8 cellular contexts compared by ENCODE assay signal in genomic region chr10:22086730-22087364, GRCh38.
DNase-seq lines count a peak whose midpoint lies in the region; ATAC-seq, FAIRE-seq and TF ChIP-seq lines count a peak whose summit lies in the region.

No MANE protein-coding gene starts in this region.

- H3K4me3 ChIP-seq in A549, result no peak overlapping the region; the same call in 2 of the 3 replicates
- no peak overlapping the region for H3K4me3 ChIP-seq in transverse colon

- 8% methylated on average over 5 of the region's 5 CpGs for WGBS in A549 (ENCODE audit: missing lambda C conversion rate)
- 47 to 49% methylated on average over 3 to 5 of the region's 5 CpGs for WGBS in transverse colon (ENCODE audit: low coverage in 1 of 2), 2 donors

- H3K27me3 ChIP-seq in transverse colon, result no peaks in the 10 kb centered on the region

- intact Hi-C loops in transverse colon (cut with DNase I; ENCODE audit: low total_unique reads), result no loop called here

- TF ChIP-seq CTCF in A549 (IDR thresholded peaks at IDR 0.05) (no peak), transverse colon (IDR thresholded peaks at IDR 0.05) (no peak)

- no peak for TF ChIP-seq RAD21 in A549 (conservative IDR thresholded peaks at IDR 0.05 in 1 of 2, IDR thresholded peaks at IDR 0.05 in 1 of 2)

- peaks cover 18% of the 10 kb centered on the region for H3K4me1 ChIP-seq in A549
- H3K4me1 ChIP-seq in transverse colon, result peaks cover 0 to 10% (median 3%) of the 10 kb centered on the region in 4 donors

- H3K9me3 ChIP-seq in A549, result no peaks in the 10 kb centered on the region; the same call in 2 of the 3 replicates
- no peaks in the 10 kb centered on the region for H3K9me3 ChIP-seq in transverse colon

- TF ChIP-seq EP300 in A549 (IDR thresholded peaks at IDR 0.05) (no peak), transverse colon (IDR thresholded peaks at IDR 0.05; ENCODE audit: low read depth) (no peak)

- POLR2A ChIA-PET in A549 (lab: Yijun Ruan, JAX), result interaction anchor here (1.0 kb wide), 1 partner anchor 142 kb away, joined by 3 read pairs; no protein-coding TSS in a partner anchor

- in situ Hi-C loops in transverse colon (cut with MboI; ENCODE audit: low pct_ligation_motif_present in 1 of 4, low pct_unique_long_range_greater_than_20kb in 1 of 4, low sequenced_read_pairs in 3 of 4), result no loop called here

- CTCF ChIA-PET in A549 (lab: Yijun Ruan, JAX), result interaction anchor here (0.6 to 1.1 kb wide), 2 partner anchors 55 to 253 kb away, joined by 4 read pairs; no protein-coding TSS in a partner anchor

- FAIRE-seq in A549 (lab: Jason Lieb, UNC), result no peak

- no peak for TF ChIP-seq POLR2A in A549 (IDR thresholded peaks at IDR 0.05; ENCODE audit: low read length)
- no peak for TF ChIP-seq POLR2A in transverse colon (IDR thresholded peaks at IDR 0.05)

- H3K4me2 ChIP-seq in A549, result peak overlapping the region; percentile 75

- H3K27ac ChIP-seq in A549 (no peak overlapping the region; a peak in 1 of 6 replicates), transverse colon (peak overlapping the region; percentile 22 to 51 (median 28))

- ATAC-seq in A549 (peak; percentile 87 to 90; a peak in 5 of 6 replicates), HG03175 (IDR thresholded peaks at IDR 0.05; ENCODE audit: unreplicated experiment) (no peak)

- no peaks in the 10 kb centered on the region for H3K36me3 ChIP-seq in transverse colon

- DNase-seq in A549 (ENCODE audit: low read depth in 1 of 2, low spot score in 1 of 2) (peak; percentile 44), M059J (ENCODE audit: low read depth) (peak; percentile 62), astrocyte of the hippocampus (ENCODE audit: low read depth, low spot score) (peak; percentile 85), kidney tubule cell (ENCODE audit: low spot score) (peak; percentile 30), transverse colon (peak; percentile 66), T-helper 9 cell (no peak)
- DNase-seq in stimulated activated naive CD4-positive, alpha-beta T cell treated with Interleukin-2 at 50 U/mL for 16 hours (lab: John Stamatoyannopoulos, UW), result no peak

TF ChIP-seq in A549, 52 proteins besides CTCF, POLR2A, EP300 and RAD21:
- TF ChIP-seq CBX8 (IDR thresholded peaks at IDR 0.05), result no peak
- TF ChIP-seq NFE2L2 (conservative IDR thresholded peaks at IDR 0.05; ENCODE audit: low read length), result no peak
- no peak for TF ChIP-seq TP53 (CRISPR knock-in tag; IDR thresholded peaks at IDR 0.05)
- no peak for TF ChIP-seq JUNB (IDR thresholded peaks at IDR 0.05)
- no peak for TF ChIP-seq HEYL (CRISPR knock-in tag; IDR thresholded peaks at IDR 0.05)
- no peak for TF ChIP-seq SREBF2 (IDR thresholded peaks at IDR 0.05)
- no peak for TF ChIP-seq PBX3 (IDR thresholded peaks at IDR 0.05)
- no peak for TF ChIP-seq RARB (CRISPR knock-in tag; IDR thresholded peaks at IDR 0.05)
- TF ChIP-seq HES2 (IDR thresholded peaks at IDR 0.05), result no peak
- no peak for TF ChIP-seq ESRRA (IDR thresholded peaks at IDR 0.05; ENCODE audit: borderline replicate concordance, low read length)
- no peak for TF ChIP-seq FOXS1 (CRISPR knock-in tag; IDR thresholded peaks at IDR 0.05)
- no peak for TF ChIP-seq HOXB13 (CRISPR knock-in tag; IDR thresholded peaks at IDR 0.05; ENCODE audit: low read depth)
- TF ChIP-seq E2F6 (IDR thresholded peaks at IDR 0.05; ENCODE audit: borderline replicate concordance, low read depth), result no peak
- no peak for TF ChIP-seq EHMT2 (IDR thresholded peaks at IDR 0.05; ENCODE audit: low read depth)
TF ChIP-seq in A549: peak in this region for 0.

Comparison
In these comparisons a context has a peak if more than half of its experiments do, and no peak if none do; other contexts are left out.
1. DNase-seq: peak in A549 (2 of 2), M059J (single experiment), astrocyte of the hippocampus (single experiment), kidney tubule cell (single experiment) and transverse colon (single experiment); none in stimulated activated naive CD4-positive, alpha-beta T cell treated with Interleukin-2 at 50 U/mL for 16 hours (single experiment) and T-helper 9 cell (single experiment).
2. H3K27ac ChIP-seq: peak in transverse colon (4 of 4); none in A549 (0 of 2).